8 cellular contexts compared by ENCODE assay signal in genomic region chr14:77181603-77182437, GRCh38. TPM values are rescaled to one million over a fixed set of nuclear protein-coding genes. Genes with fewer than 3 reads are reported as not detected.
DNase-seq lines count a peak whose midpoint lies in the region; ATAC-seq and TF ChIP-seq lines count a peak whose summit lies in the region.

Gene TMEM63C (plus strand): TSS chr14:77181798. CDS start chr14:77218814, 37,016 bp downstream.

- TF ChIP-seq CTCF in astrocyte of the cerebellum (IDR thresholded peaks at IDR 0.05; ENCODE audit: low read depth, low read length, missing control alignments): no peak

- CTCF ChIA-PET in CD4-positive, alpha-beta memory T cell (lab: Charles Lee; ENCODE audit: partially characterized antibody): no interaction called here

- peaks cover 9 to 12% of the 10 kb centered on the region in 2 donors for H3K27me3 Mint-ChIP-seq in CD4-positive, alpha-beta memory T cell
- peaks cover 1 to 20% (median 2%) of the 10 kb centered on the region in 3 donors for H3K27me3 Mint-ChIP-seq in immature natural killer cell (ENCODE audit: low read depth in 3 of 3)

- H3K36me3 Mint-ChIP-seq in CD4-positive, alpha-beta memory T cell: no peaks in the 10 kb centered on the region
- no peaks in the 10 kb centered on the region for H3K36me3 Mint-ChIP-seq in immature natural killer cell

- no peaks in the 10 kb centered on the region for H3K9me3 ChIP-seq in CD4-positive, alpha-beta memory T cell (ENCODE audit: control insufficient read depth in 1 of 2, low read length in 2 of 2)

- H3K27me3 ChIP-seq in CD4-positive, alpha-beta memory T cell (ENCODE audit: insufficient read depth, low read length): no peaks in the 10 kb centered on the region

- ATAC-seq in GM21825 (IDR thresholded peaks at IDR 0.05; ENCODE audit: unreplicated experiment): peak; percentile 51

- H3K4me1 ChIP-seq in CD4-positive, alpha-beta memory T cell (ENCODE audit: insufficient read depth, low read length): peaks cover 18% of the 10 kb centered on the region

- intact Hi-C loops in CD4-positive, alpha-beta memory T cell (cut with micrococcal nuclease): no loop called here

- H3K36me3 ChIP-seq in CD4-positive, alpha-beta memory T cell (ENCODE audit: insufficient read depth, low read length): no peaks in the 10 kb centered on the region

- H3K4me1 Mint-ChIP-seq in CD4-positive, alpha-beta memory T cell: peaks cover 5 to 20% (median 11%) of the 10 kb centered on the region in 4 donors
- peaks cover 22 to 23% of the 10 kb centered on the region in 2 donors for H3K4me1 Mint-ChIP-seq in immature natural killer cell

- peak within 1 kb of the TSS; percentile 22 to 61 for H3K4me3 ChIP-seq in CD4-positive, alpha-beta memory T cell (ENCODE audit: low read length in 2 of 2)
- H3K4me3 ChIP-seq in astrocyte of the cerebellum (ENCODE audit: low read depth, low read length): peak within 1 kb of the TSS; percentile 43

- in situ Hi-C loops in astrocyte of the cerebellum (cut with HindIII; ENCODE audit: low sequenced_read_pairs): no loop called here

- no peak within 1 kb of the TSS for H3K27ac ChIP-seq in CD4-positive, alpha-beta memory T cell (ENCODE audit: low read depth, low read length)

- POLR2A ChIA-PET in CD4-positive, alpha-beta memory T cell (lab: Charles Lee; ENCODE audit: partially characterized antibody): no interaction called here

- peak within 1 kb of the TSS; percentile 74 to 85 (median 81) for H3K4me3 Mint-ChIP-seq in CD4-positive, alpha-beta memory T cell
- H3K4me3 Mint-ChIP-seq in immature natural killer cell: peak within 1 kb of the TSS; percentile 74 to 84 (median 77)

- H3K9me3 Mint-ChIP-seq in CD4-positive, alpha-beta memory T cell: no peaks in the 10 kb centered on the region
- H3K9me3 Mint-ChIP-seq in immature natural killer cell: no peaks in the 10 kb centered on the region

- peak within 1 kb of the TSS in 5 of 7 donors; percentile 44 to 83 (median 72) for H3K27ac Mint-ChIP-seq in CD4-positive, alpha-beta memory T cell
- peak within 1 kb of the TSS in 2 of 6 donors; percentile 53 to 64 for H3K27ac Mint-ChIP-seq in immature natural killer cell

- peak; percentile 32 to 70 (median 54) for DNase-seq in CD4-positive, alpha-beta memory T cell
- DNase-seq in NCI-H146 (lab: John Stamatoyannopoulos, UW): peak; percentile 93
- peak; percentile 5 for DNase-seq in T follicular helper cell (ENCODE audit: low read depth)
- no peak for DNase-seq in astrocyte of the cerebellum (ENCODE audit: low read depth)
- peak; percentile 20 to 34 (median 32) for DNase-seq in immature natural killer cell
- peak; percentile 59 to 71 for DNase-seq in stimulated activated CD4-positive, alpha-beta T cell treated with anti-CD3 and anti-CD28 coated beads, Interleukin-2, amount 100 ng/mL, for 24 hours
- no peak for DNase-seq in pons (ENCODE audit: low spot score)

RNA-seq across cellular contexts. Expression of gene TMEM63C, which starts in this region (rescaled TPM):
- 1 to 10 TPM in 1 of 2 experiments, under 1 TPM in 1; 0.36 to 1.7 TPM for total RNA-seq in CD4-positive, alpha-beta memory T cell
- polyA plus RNA-seq in CD4-positive, alpha-beta memory T cell: not detected
- under 1 TPM in 2 of 3 donors, not detected in 1; 0.03 to 0.64 TPM for polyA plus RNA-seq in immature natural killer cell

Comparison
In these comparisons a context has a peak if more than half of its experiments do, and no peak if none do; other contexts are left out.
1. Peak in DNase-seq in immature natural killer cell; RNA of the gene not detected or under 1 TPM.
2. DNase-seq: peak in CD4-positive, alpha-beta memory T cell (5 of 5), NCI-H146 (single experiment), T follicular helper cell (single experiment) and stimulated activated CD4-positive, alpha-beta T cell treated with anti-CD3 and anti-CD28 coated beads, Interleukin-2, amount 100 ng/mL, for 24 hours (2 of 2); none in astrocyte of the cerebellum (single experiment) and pons (single experiment).